ENCODE assay signal across 9 cellular contexts in the genomic region with DNA sequence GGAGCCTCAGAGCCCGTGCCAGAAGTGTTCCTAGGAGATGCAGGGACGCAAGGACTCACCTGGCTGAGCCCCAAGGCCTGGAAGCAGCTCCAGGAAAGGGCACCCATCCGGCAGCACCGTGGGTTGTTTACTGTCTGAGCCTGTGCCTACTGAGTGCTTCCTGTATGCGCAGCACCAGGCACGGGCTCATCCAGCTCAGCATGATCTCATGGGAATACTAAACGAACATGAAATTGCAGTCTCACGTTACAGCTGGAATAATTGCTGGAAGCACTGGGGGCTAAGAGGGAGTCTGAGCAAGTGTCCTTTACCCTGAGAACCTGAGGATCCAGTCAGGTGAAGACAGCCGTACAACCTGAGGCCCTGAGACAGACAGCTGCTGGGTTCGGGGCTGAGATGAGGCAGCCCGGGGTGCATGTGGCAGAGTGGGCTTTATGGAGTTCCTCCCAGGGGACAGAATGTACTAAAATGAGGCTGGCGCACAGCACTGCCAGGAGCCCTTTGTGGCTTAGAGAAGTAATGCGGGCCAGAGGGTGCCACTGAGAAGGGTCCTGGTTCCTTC. TPM values are rescaled to one million over a fixed set of nuclear protein-coding genes. Genes with fewer than 3 reads are reported as not detected.
DNase-seq lines count a peak whose midpoint lies in the region; ATAC-seq and TF ChIP-seq lines count a peak whose summit lies in the region.
"Had no signal": no experiment of that assay in that cellular context is flagged by ENCODE, and none has a peak within 500 bp of the region (broad histone marks: within the 10 kb centered on the region; RNA-seq: fewer than 3 reads in every experiment).

No MANE protein-coding gene starts in this region.

- H3K9me2 ChIP-seq in PC-9 (ENCODE audit: insufficient read depth) = no peaks in the 10 kb centered on the region

- H3K4me1 ChIP-seq in PC-9 (replicated peaks; ENCODE audit: insufficient read depth) = no peaks in the 10 kb centered on the region

- no peak for ATAC-seq in GM21390 (IDR thresholded peaks at IDR 0.05; ENCODE audit: unreplicated experiment)

- intact Hi-C loops in PC-9 (cut with micrococcal nuclease; ENCODE audit: unreplicated experiment) = loop anchor here (5.0 kb wide), 1 partner anchor 34 kb away; a partner anchor contains a TSS

- H3K4me3 ChIP-seq in retinal pigment epithelial cell (ENCODE audit: low read length) = no peak overlapping the region
- no peak overlapping the region for H3K4me3 ChIP-seq in PC-9
- H3K4me3 ChIP-seq: skin epidermis had no signal

- TF ChIP-seq CTCF in retinal pigment epithelial cell (conservative IDR thresholded peaks at IDR 0.05; ENCODE audit: low read depth, low read length) (peak; percentile 13), PC-9 (conservative IDR thresholded peaks at IDR 0.05) (no peak)

- H4K20me1 ChIP-seq in PC-9 (ENCODE audit: insufficient read depth) = peaks cover 37% of the 10 kb centered on the region

- peaks cover 5% of the 10 kb centered on the region; the same call in 1 of the 2 replicates for H3F3A ChIP-seq in PC-9 (ENCODE audit: insufficient read depth, low read depth)

- POLR2A ChIA-PET in PC-9 (lab: Charles Lee; ENCODE audit: unreplicated experiment) = no interaction called here

- H2AFZ ChIP-seq in PC-9 = no peak overlapping the region

- CTCF ChIA-PET in PC-9 (lab: Charles Lee) = interaction anchor here (0.8 kb wide), 1 partner anchor 47 kb away, joined by 3 read pairs; no protein-coding TSS in a partner anchor

- peak; percentile 55 for DNase-seq in NCI-H2196 (lab: John Stamatoyannopoulos, UW; ENCODE audit: unreplicated experiment)
- DNase-seq in dermis microvascular lymphatic vessel endothelial cell (ENCODE audit: low read depth in 2 of 2) = peak; percentile 49 to 88
- no peak for DNase-seq in retinal pigment epithelial cell (ENCODE audit: low read depth)
- no peak for DNase-seq in PC-9
- no peak for DNase-seq in stimulated activated CD4-positive, alpha-beta T cell treated with anti-CD3 and anti-CD28 coated beads, Interleukin-4, amount 100 ng/mL, for 4 hours
- DNase-seq in T1000 (lab: John Stamatoyannopoulos, UW) = no peak

- no TSS peak for BruUV-seq in PC-9 (replicated peaks; lab: Mats Ljungman, UMichigan)

- no peaks in the 10 kb centered on the region for H3K79me2 ChIP-seq in PC-9 (ENCODE audit: low read depth)

- no peaks in the 10 kb centered on the region for H3K27me3 ChIP-seq in PC-9 (ENCODE audit: insufficient read depth, low read depth)

- H3K27ac ChIP-seq in PC-9 = no peak overlapping the region

- TF ChIP-seq POLR2A in GM19099 (IDR thresholded peaks at IDR 0.05; ENCODE audit: extremely low read depth, insufficient read length, low read depth) = peak; percentile 30

- H3K9me3 ChIP-seq in PC-9 (ENCODE audit: insufficient read depth, low read depth) = no peaks in the 10 kb centered on the region

- H3K4me2 ChIP-seq in PC-9 = no peak overlapping the region

- no peaks in the 10 kb centered on the region for H3K36me3 ChIP-seq in PC-9 (ENCODE audit: low read depth)

RNA-seq across cellular contexts. Expression of a gene that starts 5.4 kb away (rescaled TPM):
- 0.25 and 0.26 TPM in 2 replicates for total RNA-seq in dermis microvascular lymphatic vessel endothelial cell
- 1.3 and 1.7 TPM in 2 replicates for total RNA-seq in PC-9 (2021)

RNA-seq across cellular contexts. Expression of a gene that starts 10.4 kb away (rescaled TPM):
- total RNA-seq in dermis microvascular lymphatic vessel endothelial cell = 76.5 and 89.4 TPM in 2 replicates
- 39.5 and 56.2 TPM in 2 replicates for total RNA-seq in PC-9 (2021)

RNA-seq across cellular contexts. Expression of a gene that starts 17.7 kb away (rescaled TPM):
- total RNA-seq in dermis microvascular lymphatic vessel endothelial cell = 1.8 and 5.7 TPM in 2 replicates
- total RNA-seq in PC-9 (2021) = 10.0 and 11.9 TPM in 2 replicates

RNA-seq across cellular contexts. Expression of a gene that starts 33.2 kb away (rescaled TPM):
- 8.7 and 17.6 TPM in 2 replicates for total RNA-seq in dermis microvascular lymphatic vessel endothelial cell
- total RNA-seq in PC-9 (2021) = 25.8 and 28.4 TPM in 2 replicates

RNA-seq across cellular contexts. Expression of a gene that starts 41.6 kb away (rescaled TPM):
- total RNA-seq in dermis microvascular lymphatic vessel endothelial cell = 0.13 TPM in 2 replicates
- total RNA-seq in PC-9 (2021) = 1.3 TPM in 1 of 2 replicates, not detected in the other

Comparison
In these comparisons a context has a peak if more than half of its experiments do, and no peak if none do; other contexts are left out.
1. DNase-seq: peak in NCI-H2196 (single experiment) and dermis microvascular lymphatic vessel endothelial cell (2 of 2); none in retinal pigment epithelial cell (single experiment), PC-9 (0 of 2), stimulated activated CD4-positive, alpha-beta T cell treated with anti-CD3 and anti-CD28 coated beads, Interleukin-4, amount 100 ng/mL, for 4 hours (0 of 2) and T1000 (single experiment).